ENCODE assay signal across 17 cellular contexts in genomic region chr19:51101171-51101865, GRCh38. TPM values are rescaled to one million over a fixed set of nuclear protein-coding genes. Genes with fewer than 3 reads are reported as not detected.
DNase-seq lines count a peak whose midpoint lies in the region; ATAC-seq, FAIRE-seq and TF ChIP-seq lines count a peak whose summit lies in the region.
"Had no signal": no experiment of that assay in that cellular context is flagged by ENCODE, and none has a peak within 500 bp of the region (broad histone marks: within the 10 kb centered on the region; RNA-seq: fewer than 3 reads in every experiment).

No MANE protein-coding gene starts in this region.

- CTCF ChIA-PET in CD8-positive, alpha-beta T cell (lab: Charles Lee): interaction anchor here (1.2 kb wide), 1 partner anchor 9 kb away, joined by 3 read pairs; no protein-coding TSS in a partner anchor
- CTCF ChIA-PET in IMR-90 (lab: Yijun Ruan, JAX): no interaction called here

- no peak overlapping the region for H4K5ac ChIP-seq in IMR-90 (ENCODE audit: low read depth, low read length)

- H2AK9ac ChIP-seq in IMR-90 (replicated peaks; ENCODE audit: low read depth, low read length, poor library complexity): no peak overlapping the region

- no peak overlapping the region for H4K8ac ChIP-seq in IMR-90 (ENCODE audit: low read depth in 2 of 2, low read length in 2 of 2)

- peaks cover 16 to 53% of the 10 kb centered on the region in 2 experiments for H3K79me1 ChIP-seq in IMR-90 (ENCODE audit: low read depth in 1 of 2, low read length in 2 of 2)

- no peak overlapping the region for H3K27ac ChIP-seq in CD8-positive, alpha-beta T cell (ENCODE audit: low read depth, low read length)
- H3K27ac ChIP-seq in IMR-90 (ENCODE audit: insufficient read depth, low read length): no peak overlapping the region
- peak overlapping the region in 3 of 4 donors; percentile 2 to 31 (median 5) for H3K27ac ChIP-seq in body of pancreas
- H3K27ac ChIP-seq in transverse colon: no peak overlapping the region
- H3K27ac ChIP-seq: Peyer's patch had no signal

- no CpG with 5 or more reads among the region's 5 CpGs for WGBS in IMR-90 (ENCODE audit: extremely low coverage in 2 of 2, insufficient read length in 1 of 2), 2 experiments
- 24 to 25% methylated on average over 5 of the region's 5 CpGs for WGBS in body of pancreas, 2 donors
- 65 to 67% methylated on average over 3 to 5 of the region's 5 CpGs for WGBS in transverse colon (ENCODE audit: low coverage in 1 of 2), 2 donors

- dilution Hi-C loops in IMR-90 (cut with HindIII; ENCODE audit: low sequenced_read_pairs, unreplicated experiment): no loop called here

- no peaks in the 10 kb centered on the region for H3K27me3 Mint-ChIP-seq in CD8-positive, alpha-beta T cell (ENCODE audit: low read depth)
- H3K27me3 Mint-ChIP-seq in immature natural killer cell (ENCODE audit: low read depth in 3 of 3) (no peaks in the 10 kb centered on the region), T-helper 17 cell (no peaks in the 10 kb centered on the region)
- no peaks in the 10 kb centered on the region for H3K27me3 Mint-ChIP-seq in stimulated activated naive CD8-positive, alpha-beta T cell treated with anti-CD3 and anti-CD28 coated beads, Interleukin-15, amount 100 ng/mL, for 72 hours
- H3K27me3 Mint-ChIP-seq: CD4-positive, alpha-beta memory T cell; IgD-negative memory B cell had no signal

- no peak overlapping the region for H4K91ac ChIP-seq in IMR-90 (ENCODE audit: insufficient read depth, low read depth, low read length)

- H3K4me2 ChIP-seq in IMR-90 (ENCODE audit: low read depth, low read length): no peak overlapping the region

- POLR2A ChIA-PET in CD8-positive, alpha-beta T cell (lab: Charles Lee): no interaction called here
- POLR2A ChIA-PET in IMR-90 (lab: Charles Lee; ENCODE audit: unreplicated experiment): no interaction called here

- H3K56ac ChIP-seq in IMR-90 (ENCODE audit: extremely low read depth, insufficient read depth, low read length): no peak overlapping the region

- H3K23ac ChIP-seq in IMR-90 (ENCODE audit: low read depth, low read length): no peak overlapping the region

- no peak overlapping the region for H3K4ac ChIP-seq in IMR-90 (ENCODE audit: low read depth, low read length)

- peak overlapping the region; percentile 18 for H3K27ac Mint-ChIP-seq in CD8-positive, alpha-beta T cell
- H3K27ac Mint-ChIP-seq in immature natural killer cell (peak overlapping the region; percentile 7 to 69 (median 42)), T-helper 17 cell (no peak overlapping the region)
- no peak overlapping the region for H3K27ac Mint-ChIP-seq in stimulated activated naive CD8-positive, alpha-beta T cell treated with anti-CD3 and anti-CD28 coated beads, Interleukin-15, amount 100 ng/mL, for 72 hours

- no peak overlapping the region for H3K18ac ChIP-seq in IMR-90 (ENCODE audit: low read depth, low read length)

- TF ChIP-seq POLR2A in IMR-90 (IDR thresholded peaks at IDR 0.05; ENCODE audit: low read depth, low read length): no peak
- no peak for TF ChIP-seq POLR2A in body of pancreas (IDR thresholded peaks at IDR 0.05)
- no peak for TF ChIP-seq POLR2A in transverse colon (IDR thresholded peaks at IDR 0.05)
- no peak for TF ChIP-seq POLR2A in GM12891 (IDR thresholded peaks at IDR 0.05; ENCODE audit: low read depth, low read length)

- no peak overlapping the region for H2BK20ac ChIP-seq in IMR-90 (ENCODE audit: low read depth, low read length)

- H3K36me3 ChIP-seq in CD8-positive, alpha-beta T cell (ENCODE audit: insufficient read depth, low read length): peaks cover 12% of the 10 kb centered on the region
- H3K36me3 ChIP-seq in IMR-90 (ENCODE audit: control insufficient read depth, insufficient read depth, low read length) (peaks cover 26% of the 10 kb centered on the region), body of pancreas (replicated peaks in 1 of 2; ENCODE audit: insufficient read depth in 1 of 2, low read depth in 2 of 2) (peaks cover 0 to 2% of the 10 kb centered on the region in 2 donors), transverse colon (peaks cover 0 to 8% (median 0%) of the 10 kb centered on the region in 4 donors)

- TF ChIP-seq EP300 in transverse colon (IDR thresholded peaks at IDR 0.05; ENCODE audit: low read depth): no peak

- H3K14ac ChIP-seq in IMR-90 (replicated peaks; ENCODE audit: low read depth, low read length): no peak overlapping the region

- FAIRE-seq in GM12891 (lab: Jason Lieb, UNC): no peak

- H3K4me3 Mint-ChIP-seq in CD8-positive, alpha-beta T cell: no peak overlapping the region
- H3K4me3 Mint-ChIP-seq in immature natural killer cell (no peak overlapping the region), T-helper 17 cell (no peak overlapping the region)
- no peak overlapping the region for H3K4me3 Mint-ChIP-seq in stimulated activated naive CD8-positive, alpha-beta T cell treated with anti-CD3 and anti-CD28 coated beads, Interleukin-15, amount 100 ng/mL, for 72 hours
- H3K4me3 Mint-ChIP-seq: CD4-positive, alpha-beta memory T cell; IgD-negative memory B cell had no signal

- no peak for ATAC-seq in CD8-positive, alpha-beta T cell
- ATAC-seq in IMR-90 (ENCODE audit: low read depth) (peak; percentile 33), body of pancreas (no peak), T-helper 17 cell (no peak)
- no peak for ATAC-seq in stimulated activated naive CD8-positive, alpha-beta T cell treated with anti-CD3 and anti-CD28 coated beads, Interleukin-15, amount 100 ng/mL, for 72 hours
- ATAC-seq: HCT116 had no signal

- no peak overlapping the region for H2BK120ac ChIP-seq in IMR-90 (ENCODE audit: low read depth, low read length)

- TF ChIP-seq RAD21 in IMR-90 (IDR thresholded peaks at IDR 0.05; ENCODE audit: low read length): no peak

- H3K4me1 ChIP-seq in CD8-positive, alpha-beta T cell (ENCODE audit: insufficient read depth, low read length): peaks cover 24% of the 10 kb centered on the region
- no peaks in the 10 kb centered on the region for H3K4me1 ChIP-seq in IMR-90 (ENCODE audit: control insufficient read depth, insufficient read depth, low read length)
- H3K4me1 ChIP-seq in body of pancreas: peaks cover 21% of the 10 kb centered on the region
- peaks cover 0 to 3% (median 0%) of the 10 kb centered on the region in 4 donors for H3K4me1 ChIP-seq in transverse colon
- H3K4me1 ChIP-seq: BE2C, Peyer's patch had no signal

- no peak overlapping the region for H3K9ac ChIP-seq in IMR-90 (ENCODE audit: low read depth, low read length)

- H4K20me1 ChIP-seq in IMR-90 (ENCODE audit: insufficient read depth, low read length): peaks cover 22% of the 10 kb centered on the region

- no peak overlapping the region for H2BK15ac ChIP-seq in IMR-90 (ENCODE audit: low read depth, low read length)

- H3K36me3 Mint-ChIP-seq in CD8-positive, alpha-beta T cell: peaks cover 81% of the 10 kb centered on the region
- H3K36me3 Mint-ChIP-seq in immature natural killer cell: peaks cover 3 to 19% (median 12%) of the 10 kb centered on the region in 3 donors
- H3K36me3 Mint-ChIP-seq in T-helper 17 cell (ENCODE audit: low read depth): peaks cover 4% of the 10 kb centered on the region

- no peak for TF ChIP-seq CTCF in CD8-positive, alpha-beta T cell (IDR thresholded peaks at IDR 0.05)
- TF ChIP-seq CTCF in IMR-90 (conservative IDR thresholded peaks at IDR 0.05; ENCODE audit: low read depth, low read length) (no peak), body of pancreas (IDR thresholded peaks at IDR 0.05) (no peak), transverse colon (IDR thresholded peaks at IDR 0.05) (no peak)

- peaks cover 59% of the 10 kb centered on the region for H3K4me1 Mint-ChIP-seq in CD8-positive, alpha-beta T cell (ENCODE audit: low read depth)
- peaks cover 44 to 68% of the 10 kb centered on the region in 2 donors for H3K4me1 Mint-ChIP-seq in immature natural killer cell
- peaks cover 55% of the 10 kb centered on the region for H3K4me1 Mint-ChIP-seq in stimulated activated naive CD8-positive, alpha-beta T cell treated with anti-CD3 and anti-CD28 coated beads, Interleukin-15, amount 100 ng/mL, for 72 hours
- peaks cover 30% of the 10 kb centered on the region for H3K4me1 Mint-ChIP-seq in T-helper 17 cell

- intact Hi-C loops in CD8-positive, alpha-beta T cell (cut with DNase I, micrococcal nuclease): loop anchor here (10.0 kb wide), 2 partner anchors 297 to 377 kb away; partner anchors contain the start of gene CLEC11A (in 1 of the 2)
- intact Hi-C loops in IMR-90 (cut with micrococcal nuclease) (loop anchor here (10.0 kb wide), 2 partner anchors 297 to 377 kb away; partner anchors contain the start of gene CLEC11A), body of pancreas (cut with DNase I) (loop anchor here (10.0 kb wide), 1 partner anchor 297 kb away; no protein-coding TSS in a partner anchor), transverse colon (cut with DNase I; ENCODE audit: low total_unique reads) (loop anchor here (10.0 kb wide), 1 partner anchor 493 kb away; no protein-coding TSS in a partner anchor)

- no peak overlapping the region for H3K4me3 ChIP-seq in CD8-positive, alpha-beta T cell (ENCODE audit: low read depth, low read length)
- H3K4me3 ChIP-seq in IMR-90 (ENCODE audit: insufficient read depth, low read depth, low read length) (no peak overlapping the region), body of pancreas (no peak overlapping the region), transverse colon (no peak overlapping the region)
- H3K4me3 ChIP-seq: Peyer's patch had no signal

- no peaks in the 10 kb centered on the region for H3K9me3 Mint-ChIP-seq in CD8-positive, alpha-beta T cell
- H3K9me3 Mint-ChIP-seq in immature natural killer cell: no peaks in the 10 kb centered on the region
- H3K9me3 Mint-ChIP-seq in stimulated activated naive CD8-positive, alpha-beta T cell treated with anti-CD3 and anti-CD28 coated beads, Interleukin-15, amount 100 ng/mL, for 72 hours: no peaks in the 10 kb centered on the region
- H3K9me3 Mint-ChIP-seq: IgD-negative memory B cell had no signal

- H3K9me1 ChIP-seq in IMR-90 (ENCODE audit: insufficient read depth, low read length): no peaks in the 10 kb centered on the region; the same call in 1 of the 2 replicates

- H2AK5ac ChIP-seq in IMR-90 (ENCODE audit: low read depth, low read length): no peak overlapping the region

- H3K9me3 ChIP-seq in CD8-positive, alpha-beta T cell (ENCODE audit: low read length): no peaks in the 10 kb centered on the region
- H3K9me3 ChIP-seq in IMR-90 (ENCODE audit: control insufficient read depth, insufficient read depth, low read length) (no peaks in the 10 kb centered on the region), body of pancreas (no peaks in the 10 kb centered on the region), transverse colon (no peaks in the 10 kb centered on the region), T-helper 17 cell (ENCODE audit: control insufficient read depth, low read length, poor library complexity, severe bottlenecking) (no peaks in the 10 kb centered on the region)
- H3K9me3 ChIP-seq: BE2C, Peyer's patch had no signal

- in situ Hi-C loops in IMR-90 (cut with MboI; ENCODE audit: low sequenced_read_pairs): no loop called here
- in situ Hi-C loops in transverse colon (cut with MboI; ENCODE audit: low pct_ligation_motif_present in 1 of 4, low pct_unique_long_range_greater_than_20kb in 1 of 4, low sequenced_read_pairs in 3 of 4): no loop called here

- DNase-seq in CD8-positive, alpha-beta T cell: no peak
- DNase-seq in IMR-90: no peak
- peak in 1 of 4 donors; percentile 54 for DNase-seq in body of pancreas
- DNase-seq in immature natural killer cell: no peak
- DNase-seq in transverse colon: no peak
- DNase-seq in GM12891 (ENCODE audit: insufficient read length, low spot score): no peak
- no peak for DNase-seq in stimulated activated naive CD8-positive, alpha-beta T cell treated with anti-CD3 and anti-CD28 coated beads, Interleukin-15, amount 100 ng/mL, for 72 hours
- DNase-seq in T-helper 17 cell: no peak
- DNase-seq: BE2C; CD4-positive, alpha-beta memory T cell; NCI-H1092 treated with DMSO at 0.1 percent for 48 hours; NCI-H2029 treated with DMSO at 0.1 percent for 48 hours; NCI-H510A treated with DMSO at 0.1 percent for 48 hours; Peyer's patch; SHP77 treated with DMSO at 0.1 percent for 48 hours had no signal

- H2BK5ac ChIP-seq in IMR-90 (ENCODE audit: low read depth, low read length, poor library complexity, severe bottlenecking): no peak overlapping the region

- H3K27me3 ChIP-seq in CD8-positive, alpha-beta T cell (ENCODE audit: insufficient read depth, low read length): no peaks in the 10 kb centered on the region
- H3K27me3 ChIP-seq in IMR-90 (ENCODE audit: control insufficient read depth, insufficient read depth, low read length) (no peaks in the 10 kb centered on the region), body of pancreas (no peaks in the 10 kb centered on the region), transverse colon (no peaks in the 10 kb centered on the region)
- H3K27me3 ChIP-seq: BE2C, Peyer's patch had no signal

- no TSS peak for BruUV-seq in IMR-90 (replicated peaks; lab: Mats Ljungman, UMichigan)

- H2AFZ ChIP-seq in IMR-90 (replicated peaks; ENCODE audit: low read length, poor library complexity): no peak overlapping the region

RNA-seq across cellular contexts. Expression of gene CTU1, which starts 6.9 kb away (rescaled TPM):
- 1 to 10 TPM; 1.7 TPM for total RNA-seq in CD8-positive, alpha-beta T cell
- total RNA-seq in IMR-90 (2012; rRNA removed) (2.0 and 2.2 TPM in 2 replicates), body of pancreas (10 to 100 TPM in 1 of 2 donors, 1 to 10 TPM in 1; 6.0 to 32.3 TPM), transverse colon (10 to 100 TPM in 1 of 4 donors, 1 to 10 TPM in 3; 3.4 to 35.4 (median 7.3) TPM), T-helper 17 cell (1 to 10 TPM; 4.1 to 4.6 TPM)
- polyA plus RNA-seq in IMR-90 (2012; rRNA removed) (3.3 and 6.4 TPM in 2 replicates), immature natural killer cell (1 to 10 TPM; 2.0 to 5.6 (median 5.0) TPM)
- 2.3 and 7.5 TPM in 2 replicates for polyA plus RNA-seq in IMR-90 (2012; cell fraction: cytosol; rRNA removed)
- polyA plus RNA-seq in IMR-90 (2012; cell fraction: nucleus; rRNA removed; ENCODE audit: low replicate concordance): 4.6 and 12.3 TPM in 2 replicates
- 1.7 TPM for polyA plus RNA-seq in GM12891 (2012; ENCODE audit: low read depth, missing spikeins)

RNA-seq across cellular contexts. Expression of gene KLK14, which starts 18.6 kb away (rescaled TPM):
- total RNA-seq in CD8-positive, alpha-beta T cell: not detected
- total RNA-seq in IMR-90 (2012; rRNA removed) (not detected in 2 replicates), body of pancreas (not detected), transverse colon (under 1 TPM in 1 of 4 donors, not detected in 3; 0.82 TPM), T-helper 17 cell (under 1 TPM; 0.32 to 0.39 TPM)
- polyA plus RNA-seq in IMR-90 (2012; rRNA removed) (not detected in 2 replicates), immature natural killer cell (not detected)
- not detected in 2 replicates for polyA plus RNA-seq in IMR-90 (2012; cell fraction: cytosol; rRNA removed)
- 0.28 and 0.66 TPM in 2 replicates for polyA plus RNA-seq in IMR-90 (2012; cell fraction: nucleus; rRNA removed; ENCODE audit: low replicate concordance)
- polyA plus RNA-seq in GM12891 (2012; ENCODE audit: low read depth, missing spikeins): 0.10 TPM
- polyA plus RNA-seq: CD4-positive, alpha-beta memory T cell; IgD-negative memory B cell had no signal

RNA-seq across cellular contexts. Expression of gene SIGLEC9, which starts 23.4 kb away (rescaled TPM):
- under 1 TPM; 0.44 to 0.54 TPM for total RNA-seq in CD8-positive, alpha-beta T cell
- total RNA-seq in IMR-90 (2012; rRNA removed): not detected in 2 replicates
- polyA plus RNA-seq in IMR-90 (2012; rRNA removed): 0.03 TPM in 1 of 2 replicates, not detected in the other
- not detected in 2 replicates for polyA plus RNA-seq in IMR-90 (2012; cell fraction: cytosol; rRNA removed)
- not detected in 2 replicates for polyA plus RNA-seq in IMR-90 (2012; cell fraction: nucleus; rRNA removed; ENCODE audit: low replicate concordance)
- total RNA-seq in body of pancreas: 1 to 10 TPM in 1 of 2 donors, under 1 TPM in 1; 0.33 to 1.3 TPM
- 10 to 100 TPM in 2 of 3 donors, 1 to 10 TPM in 1; 6.2 to 16.8 (median 11.3) TPM for polyA plus RNA-seq in immature natural killer cell
- 1 to 10 TPM in 2 of 4 donors, not detected in 2; 2.0 to 2.2 TPM for total RNA-seq in transverse colon
- not detected for polyA plus RNA-seq in GM12891 (2012; ENCODE audit: low read depth, missing spikeins)
- total RNA-seq in T-helper 17 cell: 1 to 10 TPM; 1.4 to 4.8 TPM

RNA-seq across cellular contexts. Expression of gene KLK13, which starts 36.4 kb away (rescaled TPM):
- not detected for total RNA-seq in CD8-positive, alpha-beta T cell
- total RNA-seq in IMR-90 (2012; rRNA removed): not detected in 2 replicates
- 0.16 TPM in 1 of 2 replicates, not detected in the other for polyA plus RNA-seq in IMR-90 (2012; rRNA removed)
- polyA plus RNA-seq in IMR-90 (2012; cell fraction: cytosol; rRNA removed): not detected in 2 replicates
- polyA plus RNA-seq in IMR-90 (2012; cell fraction: nucleus; rRNA removed; ENCODE audit: low replicate concordance): not detected in 2 replicates
- total RNA-seq in body of pancreas: 10 to 100 TPM in 1 of 2 donors, under 1 TPM in 1; 0.52 to 31.6 TPM
- polyA plus RNA-seq in immature natural killer cell: not detected
- total RNA-seq in transverse colon: 1 to 10 TPM in 1 of 4 donors, not detected in 3; 3.3 TPM
- not detected for polyA plus RNA-seq in GM12891 (2012; ENCODE audit: low read depth, missing spikeins)
- not detected for total RNA-seq in T-helper 17 cell
- total RNA-seq: CD4-positive, alpha-beta memory T cell had no signal
- polyA plus RNA-seq: CD4-positive, alpha-beta memory T cell; IgD-negative memory B cell had no signal

RNA-seq across cellular contexts. Expression of gene SIGLEC7, which starts 40.8 kb away (rescaled TPM):
- not detected for total RNA-seq in CD8-positive, alpha-beta T cell
- not detected in 2 replicates for total RNA-seq in IMR-90 (2012; rRNA removed)
- polyA plus RNA-seq in IMR-90 (2012; rRNA removed): not detected in 2 replicates
- polyA plus RNA-seq in IMR-90 (2012; cell fraction: cytosol; rRNA removed): not detected in 2 replicates
- not detected in 2 replicates for polyA plus RNA-seq in IMR-90 (2012; cell fraction: nucleus; rRNA removed; ENCODE audit: low replicate concordance)
- total RNA-seq in body of pancreas: not detected
- 100 to 1,000 TPM; 108 to 213 (median 129) TPM for polyA plus RNA-seq in immature natural killer cell
- 1 to 10 TPM in 1 of 4 donors, under 1 TPM in 1, not detected in 2; 0.82 to 2.1 TPM for total RNA-seq in transverse colon
- polyA plus RNA-seq in GM12891 (2012; ENCODE audit: low read depth, missing spikeins): not detected
- total RNA-seq in T-helper 17 cell: under 1 TPM in 1 of 2 donors, not detected in 1; 0.42 TPM
- total RNA-seq: Peyer's patch had no signal
- polyA plus RNA-seq: IgD-negative memory B cell had no signal

Comparison
In these comparisons a context has a peak if more than half of its experiments do, and no peak if none do; other contexts are left out.
1. H3K27ac ChIP-seq: peak in body of pancreas (3 of 4); none in CD8-positive, alpha-beta T cell (single experiment), IMR-90 (single experiment) and transverse colon (0 of 4).
2. H3K27ac Mint-ChIP-seq: peak in CD8-positive, alpha-beta T cell (single experiment) and immature natural killer cell (6 of 6); none in stimulated activated naive CD8-positive, alpha-beta T cell treated with anti-CD3 and anti-CD28 coated beads, Interleukin-15, amount 100 ng/mL, for 72 hours (0 of 2) and T-helper 17 cell (single experiment).